ENCODE assay signal across 7 cellular contexts in genomic region chr6:12051861-12052368, GRCh38. TPM values are rescaled to one million over a fixed set of nuclear protein-coding genes. Genes with fewer than 3 reads are reported as not detected.
DNase-seq lines count a peak whose midpoint lies in the region; ATAC-seq, FAIRE-seq and TF ChIP-seq lines count a peak whose summit lies in the region.

No MANE protein-coding gene starts in this region.

- no peaks in the 10 kb centered on the region for H4K20me1 ChIP-seq in mammary epithelial cell (ENCODE audit: insufficient read depth, low read length)

- TF ChIP-seq CTCF in mammary epithelial cell (conservative IDR thresholded peaks at IDR 0.05 in 1 of 2, IDR thresholded peaks at IDR 0.05 in 1 of 2; ENCODE audit: extremely low read depth in 1 of 2, insufficient read depth in 1 of 2, low read depth in 1 of 2, low read length in 2 of 2) = no peak

- H3K4me2 ChIP-seq in mammary epithelial cell (ENCODE audit: insufficient read depth, low read depth, low read length) = no peak overlapping the region

- no peaks in the 10 kb centered on the region for H3K36me3 ChIP-seq in mammary epithelial cell (ENCODE audit: insufficient read depth, low read length)
- H3K36me3 ChIP-seq in small intestine (ENCODE audit: control insufficient read depth in 2 of 2, insufficient read depth in 2 of 2, low read length in 2 of 2) = no peaks in the 10 kb centered on the region

- H2AFZ ChIP-seq in mammary epithelial cell (ENCODE audit: low read depth, low read length) = no peak overlapping the region

- H3K4me1 ChIP-seq in mammary epithelial cell (ENCODE audit: insufficient read depth, low read length) (no peaks in the 10 kb centered on the region), small intestine (ENCODE audit: control insufficient read depth in 2 of 2, insufficient read depth in 1 of 2, low read depth in 1 of 2, low read length in 1 of 2) (no peaks in the 10 kb centered on the region)

- peak; percentile 76 for DNase-seq in T-helper 2 cell treated with Interferon-gamma antibody and Interleukin-4, amounts not matched to agents 5 μg/mL and 100 μg/mL, for 36 hours (ENCODE audit: low spot score)
- DNase-seq in left colon (no peak), mammary epithelial cell (no peak), small intestine (no peak), NCI-H345 (lab: John Stamatoyannopoulos, UW) (no peak)

- ATAC-seq in GM19043 (IDR thresholded peaks at IDR 0.05; ENCODE audit: low read depth, unreplicated experiment) = peak; percentile 68
- ATAC-seq in HG03066 (IDR thresholded peaks at IDR 0.05; ENCODE audit: low read depth, unreplicated experiment) = peak; percentile 87
- ATAC-seq in left colon = peak; percentile 29

- no peak overlapping the region for H3K4me3 ChIP-seq in mammary epithelial cell (replicated peaks in 1 of 3; ENCODE audit: insufficient read depth in 1 of 3, low read depth in 2 of 3, low read length in 3 of 3)
- H3K4me3 ChIP-seq in small intestine (ENCODE audit: low read depth in 1 of 2, low read length in 2 of 2) = no peak overlapping the region

- WGBS in mammary epithelial cell (ENCODE audit: low coverage, missing lambda C conversion rate) = 77% methylated on average over 4 of the region's 4 CpGs
- 45 to 80% (median 56%) methylated on average over 4 of the region's 4 CpGs for WGBS in small intestine, 3 donors

- no TSS peak for BruUV-seq in mammary epithelial cell (replicated peaks; lab: Mats Ljungman, UMichigan)

- H3K36me3 Mint-ChIP-seq in T-helper 2 cell treated with Interferon-gamma antibody and Interleukin-4, amounts not matched to agents 5 μg/mL and 100 μg/mL, for 36 hours (ENCODE audit: low read depth) = peaks cover 19% of the 10 kb centered on the region

- H3K27me3 ChIP-seq in mammary epithelial cell (ENCODE audit: insufficient read depth, low read length) = no peaks in the 10 kb centered on the region
- H3K27me3 ChIP-seq in small intestine (ENCODE audit: control insufficient read depth in 2 of 2, insufficient read depth in 2 of 2, low read length in 2 of 2) = no peaks in the 10 kb centered on the region

- CTCF ChIA-PET in mammary epithelial cell (lab: Charles Lee; ENCODE audit: low non-redundant PET) = no interaction called here

- peak overlapping the region; percentile 80 for H3K4me3 Mint-ChIP-seq in T-helper 2 cell treated with Interferon-gamma antibody and Interleukin-4, amounts not matched to agents 5 μg/mL and 100 μg/mL, for 36 hours

- H3K27me3 Mint-ChIP-seq in T-helper 2 cell treated with Interferon-gamma antibody and Interleukin-4, amounts not matched to agents 5 μg/mL and 100 μg/mL, for 36 hours (ENCODE audit: low read depth) = no peaks in the 10 kb centered on the region

- H3K9me3 Mint-ChIP-seq in T-helper 2 cell treated with Interferon-gamma antibody and Interleukin-4, amounts not matched to agents 5 μg/mL and 100 μg/mL, for 36 hours = no peaks in the 10 kb centered on the region

- H3K79me2 ChIP-seq in mammary epithelial cell (ENCODE audit: insufficient read depth, low read length) = peaks cover 51% of the 10 kb centered on the region

- peak overlapping the region; percentile 92 for H3K27ac Mint-ChIP-seq in T-helper 2 cell treated with Interferon-gamma antibody and Interleukin-4, amounts not matched to agents 5 μg/mL and 100 μg/mL, for 36 hours

- no peaks in the 10 kb centered on the region for H3K9me3 ChIP-seq in mammary epithelial cell (replicated peaks; ENCODE audit: insufficient read depth, low read length)
- H3K9me3 ChIP-seq in small intestine (ENCODE audit: control insufficient read depth, low read depth) = no peaks in the 10 kb centered on the region

- no peak for FAIRE-seq in small intestine (lab: Jason Lieb, UNC)

- peaks cover 55% of the 10 kb centered on the region for H3K4me1 Mint-ChIP-seq in T-helper 2 cell treated with Interferon-gamma antibody and Interleukin-4, amounts not matched to agents 5 μg/mL and 100 μg/mL, for 36 hours (ENCODE audit: low read depth)

- dilution Hi-C loops in mammary epithelial cell (cut with HindIII; ENCODE audit: low sequenced_read_pairs) = no loop called here

- in situ Hi-C loops in mammary epithelial cell (cut with MboI; ENCODE audit: low sequenced_read_pairs in 2 of 2) = no loop called here

- intact Hi-C loops in left colon (cut with DNase I, micrococcal nuclease) (no loop called here), mammary epithelial cell (cut with micrococcal nuclease) (no loop called here)

- H3K27ac ChIP-seq in mammary epithelial cell (ENCODE audit: insufficient read depth, low read depth, low read length) (no peak overlapping the region), small intestine (ENCODE audit: low read depth in 1 of 2, low read length in 1 of 2) (peak overlapping the region in 1 of 2 donors; percentile 27)

- H3K9ac ChIP-seq in mammary epithelial cell (ENCODE audit: insufficient read depth, low read length) = no peak overlapping the region

RNA-seq across cellular contexts. Expression of gene HIVEP1, which starts 39.8 kb away (rescaled TPM):
- total RNA-seq in left colon = 10 to 100 TPM; 27.2 to 33.3 TPM
- 10 to 100 TPM; 28.5 to 34.8 TPM for total RNA-seq in mammary epithelial cell
- 14.8 TPM for polyA plus RNA-seq in mammary epithelial cell
- 31.6 TPM for polyA minus RNA-seq in mammary epithelial cell
- polyA plus RNA-seq in small intestine = 1 to 10 TPM; 4.9 to 6.5 (median 6.3) TPM

Comparison
In these comparisons a context has a peak if more than half of its experiments do, and no peak if none do; other contexts are left out.
1. ATAC-seq: peak in every context shown above with its lines; median percentile 87 in HG03066; 68 in GM19043; 29 in left colon.